ENCODE assay signal across 22 cellular contexts in genomic region chr3:8001712-8002111, GRCh38.
"Had no signal": no experiment of that assay in that cellular context is flagged by ENCODE, and none has a peak within 500 bp of the region (broad histone marks: within the 10 kb centered on the region; RNA-seq: fewer than 3 reads in every experiment).

No MANE protein-coding gene starts in this region.

- DNase-seq: activated CD4-positive, alpha-beta T cell treated with anti-CD3 and anti-CD28 coated beads for 1 hour; activated CD4-positive, alpha-beta T cell treated with anti-CD3 and anti-CD28 coated beads, Interleukin-2, amount 50 U/mL, for 48 hours; activated gamma-delta T cell treated with Interleukin-2 at 50 U/mL for 16 hours; activated naive CD8-positive, alpha-beta T cell treated with anti-CD3 and anti-CD28 coated beads for 36 hours; amniotic stem cell; body of pancreas; central memory CD4-positive, alpha-beta T cell; cortex of kidney; effector CD4-positive, alpha-beta T cell; gastrocnemius medialis; immature natural killer cell; kidney glomerular epithelial cell; mesendoderm; naive thymus-derived CD4-positive, alpha-beta T cell; ovary; psoas muscle; right lobe of liver; stimulated activated CD4-positive, alpha-beta T cell treated with anti-CD3 and anti-CD28 coated beads, Interleukin-4, amount 100 ng/mL, for 1 hour; stomach; WERI-Rb-1 had no signal

- ATAC-seq: body of pancreas; esophagus mucosa; gastrocnemius medialis; naive thymus-derived CD4-positive, alpha-beta T cell; psoas muscle; right lobe of liver; stimulated activated effector memory CD8-positive, alpha-beta T cell treated with anti-CD3 and anti-CD28 coated beads, Interleukin-12 subunit alpha, Interleukin-12 subunit beta, amount 100 ng/mL, for 72 hours had no signal
